Comparison of ENCODE assay signal across 12 cellular contexts in the genomic region with DNA sequence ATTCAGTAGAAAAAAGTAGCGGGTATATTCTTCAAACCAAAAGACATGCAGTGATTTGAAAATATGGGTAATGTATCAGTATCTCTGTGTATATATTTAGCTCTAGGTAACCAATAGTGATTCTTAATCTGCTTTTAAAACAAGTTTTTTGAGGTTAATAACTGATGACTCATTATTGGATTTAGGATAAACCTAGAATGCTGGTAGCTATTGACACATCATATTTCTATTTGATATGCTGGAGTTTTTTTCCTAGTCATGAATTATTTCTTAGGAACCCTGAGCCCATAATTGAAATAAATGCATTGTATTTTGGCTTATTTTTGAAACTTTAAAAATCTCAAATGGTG. TPM values are rescaled to one million over a fixed set of nuclear protein-coding genes. Genes with fewer than 3 reads are reported as not detected.
DNase-seq lines count a peak whose midpoint lies in the region; ATAC-seq and TF ChIP-seq lines count a peak whose summit lies in the region.
"Had no signal": no experiment of that assay in that cellular context is flagged by ENCODE, and none has a peak within 500 bp of the region (broad histone marks: within the 10 kb centered on the region; RNA-seq: fewer than 3 reads in every experiment).

No MANE protein-coding gene starts in this region.

- no peak for TF ChIP-seq EP300 in suprapubic skin (IDR thresholded peaks at IDR 0.05)

- POLR2A ChIA-PET in activated CD8-positive, alpha-beta T cell treated with anti-CD3 and anti-CD28 coated beads, Interleukin-2, amount 10 ng/mL, durations not matched to agents 7 days and 5 days (lab: Charles Lee), result interaction anchor here (1.0 to 1.7 kb wide), 2 partner anchors 9 to 208 kb away, joined by 3 to 4 read pairs; a partner anchor contains a TSS

- no peak for ATAC-seq in activated T-cell treated with anti-CD3 and anti-CD28 coated beads, Interleukin-2, amount 50 U/mL, for 72 hours (replicated peaks in 1 of 2)
- ATAC-seq in activated CD8-positive, alpha-beta T cell treated with anti-CD3 and anti-CD28 coated beads, Interleukin-2, amount 10 ng/mL, durations not matched to agents 7 days and 5 days, result no peak
- ATAC-seq in foreskin keratinocyte, result peak; percentile 66

- H3K9me3 ChIP-seq in suprapubic skin (no peaks in the 10 kb centered on the region), WERI-Rb-1 (ENCODE audit: severe bottlenecking) (no peaks in the 10 kb centered on the region)

- CTCF ChIA-PET in activated CD8-positive, alpha-beta T cell treated with anti-CD3 and anti-CD28 coated beads, Interleukin-2, amount 10 ng/mL, durations not matched to agents 7 days and 5 days (lab: Charles Lee), result interaction anchor here (1.0 to 1.8 kb wide), 4 partner anchors 9 to 91 kb away, joined by 3 to 4 read pairs (median 3); a partner anchor contains a TSS

- H3K9me3 Mint-ChIP-seq in activated T-cell treated with anti-CD3 and anti-CD28 coated beads, Interleukin-2, amount 50 U/mL, for 72 hours, result no peaks in the 10 kb centered on the region
- peaks cover 3% of the 10 kb centered on the region for H3K9me3 Mint-ChIP-seq in activated CD8-positive, alpha-beta T cell treated with anti-CD3 and anti-CD28 coated beads, Interleukin-2, amount 10 ng/mL, durations not matched to agents 7 days and 5 days (ENCODE audit: insufficient read depth)
- H3K9me3 Mint-ChIP-seq: type B pancreatic cell had no signal

- H3K27ac Mint-ChIP-seq in activated T-cell treated with anti-CD3 and anti-CD28 coated beads, Interleukin-2, amount 50 U/mL, for 72 hours, result no peak overlapping the region
- peak overlapping the region; percentile 66 for H3K27ac Mint-ChIP-seq in activated CD8-positive, alpha-beta T cell treated with anti-CD3 and anti-CD28 coated beads, Interleukin-2, amount 10 ng/mL, durations not matched to agents 7 days and 5 days

- no peak for DNase-seq in activated T-cell treated with anti-CD3 and anti-CD28 coated beads, Interleukin-2, amount 50 U/mL, for 72 hours
- DNase-seq in activated T-cell treated with anti-CD3 and anti-CD28 coated beads for 4 hours, result no peak
- DNase-seq in activated CD8-positive, alpha-beta T cell treated with anti-CD3 and anti-CD28 coated beads, Interleukin-2, amount 10 ng/mL, durations not matched to agents 7 days and 5 days, result no peak
- DNase-seq in foreskin keratinocyte, result peak; percentile 40 to 64
- DNase-seq in suprapubic skin (ENCODE audit: low spot score in 2 of 2), result no peak
- DNase-seq in WERI-Rb-1, result no peak
- no peak for DNase-seq in hypothalamus (lab: John Stamatoyannopoulos, UW)
- DNase-seq in NCI-H748 (lab: John Stamatoyannopoulos, UW; ENCODE audit: unreplicated experiment), result no peak
- DNase-seq: activated CD4-positive, alpha-beta T cell treated with anti-CD3 and anti-CD28 coated beads for 48 hours; DMS153; NCI-H1436 had no signal

- H3K4me1 ChIP-seq in foreskin keratinocyte, result peaks cover 27% of the 10 kb centered on the region
- H3K4me1 ChIP-seq in suprapubic skin, result peaks cover 44% of the 10 kb centered on the region

- peaks cover 51% of the 10 kb centered on the region for H3K4me1 Mint-ChIP-seq in activated T-cell treated with anti-CD3 and anti-CD28 coated beads, Interleukin-2, amount 50 U/mL, for 72 hours (ENCODE audit: low read depth)
- peaks cover 51% of the 10 kb centered on the region for H3K4me1 Mint-ChIP-seq in activated CD8-positive, alpha-beta T cell treated with anti-CD3 and anti-CD28 coated beads, Interleukin-2, amount 10 ng/mL, durations not matched to agents 7 days and 5 days (ENCODE audit: low read depth)

- no peaks in the 10 kb centered on the region for H3K27me3 Mint-ChIP-seq in activated T-cell treated with anti-CD3 and anti-CD28 coated beads, Interleukin-2, amount 50 U/mL, for 72 hours (ENCODE audit: low read depth)
- no peaks in the 10 kb centered on the region for H3K27me3 Mint-ChIP-seq in activated CD8-positive, alpha-beta T cell treated with anti-CD3 and anti-CD28 coated beads, Interleukin-2, amount 10 ng/mL, durations not matched to agents 7 days and 5 days (ENCODE audit: low read depth)
- H3K27me3 Mint-ChIP-seq: type B pancreatic cell had no signal

- peak overlapping the region; percentile 67 to 68 for H3K4me3 Mint-ChIP-seq in activated T-cell treated with anti-CD3 and anti-CD28 coated beads, Interleukin-2, amount 50 U/mL, for 72 hours
- H3K4me3 Mint-ChIP-seq in activated CD8-positive, alpha-beta T cell treated with anti-CD3 and anti-CD28 coated beads, Interleukin-2, amount 10 ng/mL, durations not matched to agents 7 days and 5 days, result no peak overlapping the region
- H3K4me3 Mint-ChIP-seq: type B pancreatic cell had no signal

- H3K27me3 ChIP-seq in foreskin keratinocyte (no peaks in the 10 kb centered on the region), suprapubic skin (no peaks in the 10 kb centered on the region), WERI-Rb-1 (ENCODE audit: insufficient read depth, low read depth, severe bottlenecking) (no peaks in the 10 kb centered on the region)

- TF ChIP-seq CTCF in foreskin keratinocyte (conservative IDR thresholded peaks at IDR 0.05), result no peak
- TF ChIP-seq CTCF in suprapubic skin (IDR thresholded peaks at IDR 0.05), result no peak
- no peak for TF ChIP-seq CTCF in WERI-Rb-1 (IDR thresholded peaks at IDR 0.05; ENCODE audit: low read depth, low read length)

- H3K36me3 ChIP-seq in suprapubic skin (no peaks in the 10 kb centered on the region), WERI-Rb-1 (no peaks in the 10 kb centered on the region)

- peaks cover 2 to 7% of the 10 kb centered on the region in 2 donors for H3K36me3 Mint-ChIP-seq in activated T-cell treated with anti-CD3 and anti-CD28 coated beads, Interleukin-2, amount 50 U/mL, for 72 hours (ENCODE audit: insufficient read depth in 2 of 2)
- H3K36me3 Mint-ChIP-seq in activated CD8-positive, alpha-beta T cell treated with anti-CD3 and anti-CD28 coated beads, Interleukin-2, amount 10 ng/mL, durations not matched to agents 7 days and 5 days (ENCODE audit: low read depth), result peaks cover 12% of the 10 kb centered on the region
- H3K36me3 Mint-ChIP-seq: type B pancreatic cell had no signal

- H3K4me3 ChIP-seq in suprapubic skin, result no peak overlapping the region
- no peak overlapping the region for H3K4me3 ChIP-seq in WERI-Rb-1 (ENCODE audit: low read depth, low read length)

- WGBS in suprapubic skin, result 0% methylated on average over 1 of the region's 1 CpG

- H3K27ac ChIP-seq in foreskin keratinocyte (peak overlapping the region; percentile 35), suprapubic skin (peak overlapping the region; percentile 66), WERI-Rb-1 (no peak overlapping the region)

- TF ChIP-seq POLR2A in suprapubic skin (IDR thresholded peaks at IDR 0.05), result no peak

RNA-seq across cellular contexts. Expression of a gene that starts 15.5 kb away (rescaled TPM):
- total RNA-seq in activated T-cell treated with anti-CD3 and anti-CD28 coated beads, Interleukin-2, amount 50 U/mL, for 72 hours, result 100 to 1,000 TPM; 218 to 219 TPM
- 100 to 1,000 TPM; 183 to 193 TPM for total RNA-seq in activated CD8-positive, alpha-beta T cell treated with anti-CD3 and anti-CD28 coated beads, Interleukin-2, amount 10 ng/mL, durations not matched to agents 7 days and 5 days
- 103 and 110 TPM in 2 replicates for total RNA-seq in foreskin keratinocyte
- polyA plus RNA-seq in foreskin keratinocyte, result 60.3 and 66.0 TPM in 2 replicates
- 100 to 1,000 TPM in 1 of 4 donors, 10 to 100 TPM in 3; 48.0 to 125 (median 85.3) TPM for total RNA-seq in suprapubic skin

RNA-seq across cellular contexts. Expression of a gene that starts 55.8 kb away (rescaled TPM):
- 10 to 100 TPM; 68.8 to 71.7 TPM for total RNA-seq in activated T-cell treated with anti-CD3 and anti-CD28 coated beads, Interleukin-2, amount 50 U/mL, for 72 hours
- total RNA-seq in activated CD8-positive, alpha-beta T cell treated with anti-CD3 and anti-CD28 coated beads, Interleukin-2, amount 10 ng/mL, durations not matched to agents 7 days and 5 days, result 10 to 100 TPM; 75.6 to 78.9 TPM
- total RNA-seq in foreskin keratinocyte (38.3 and 46.7 TPM in 2 replicates), suprapubic skin (100 to 1,000 TPM in 1 of 4 donors, 10 to 100 TPM in 3; 70.6 to 181 (median 81.5) TPM)
- polyA plus RNA-seq in foreskin keratinocyte, result 14.1 and 16.8 TPM in 2 replicates

Comparison
In these comparisons a context has a peak if more than half of its experiments do, and no peak if none do; other contexts are left out.
1. DNase-seq: peak in foreskin keratinocyte (2 of 2); none in activated T-cell treated with anti-CD3 and anti-CD28 coated beads, Interleukin-2, amount 50 U/mL, for 72 hours (0 of 2), activated T-cell treated with anti-CD3 and anti-CD28 coated beads for 4 hours (single experiment), activated CD8-positive, alpha-beta T cell treated with anti-CD3 and anti-CD28 coated beads, Interleukin-2, amount 10 ng/mL, durations not matched to agents 7 days and 5 days (single experiment), suprapubic skin (0 of 2), WERI-Rb-1 (single experiment), hypothalamus (0 of 51) and NCI-H748 (single experiment).